9 cellular contexts compared by ENCODE assay signal in the genomic region with DNA sequence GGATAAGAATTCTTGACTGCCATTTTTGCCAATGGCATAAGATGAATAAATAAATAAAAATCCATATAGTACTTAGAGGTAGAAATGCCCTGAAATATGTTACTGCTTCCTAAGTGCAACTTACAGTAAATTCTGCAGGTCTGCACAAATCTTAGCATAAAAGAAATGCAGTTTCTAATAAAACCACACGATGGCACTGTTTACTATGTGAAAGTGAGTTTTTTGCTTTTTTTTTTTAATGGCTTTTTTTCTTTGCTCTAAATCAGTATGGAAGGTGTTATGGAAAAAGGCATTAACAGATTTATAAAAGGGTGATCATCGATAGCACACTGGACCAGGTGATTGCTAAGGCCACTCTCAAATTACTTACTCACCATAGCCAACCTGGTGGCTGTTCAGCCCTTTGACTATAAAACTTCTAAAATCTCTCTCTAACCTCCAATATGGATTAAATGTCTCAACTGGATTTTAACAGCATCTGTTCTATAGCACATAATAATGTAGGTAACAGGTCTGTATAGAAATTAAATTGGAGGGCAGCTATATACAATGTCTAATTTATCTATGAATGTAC. TPM values are rescaled to one million over a fixed set of nuclear protein-coding genes. Genes with fewer than 3 reads are reported as not detected.
DNase-seq lines count a peak whose midpoint lies in the region; ATAC-seq and TF ChIP-seq lines count a peak whose summit lies in the region.
"Had no signal": no experiment of that assay in that cellular context is flagged by ENCODE, and none has a peak within 500 bp of the region (broad histone marks: within the 10 kb centered on the region; RNA-seq: fewer than 3 reads in every experiment).

No MANE protein-coding gene starts in this region.

- no peak overlapping the region for H3K27ac ChIP-seq in breast epithelium

- TF ChIP-seq CTCF in natural killer cell (IDR thresholded peaks at IDR 0.05) (peak; percentile 80), breast epithelium (IDR thresholded peaks at IDR 0.05) (peak; percentile 38 to 43 (median 42))

- no peak overlapping the region for H3K27ac Mint-ChIP-seq in natural killer cell
- H3K27ac Mint-ChIP-seq in natural killer cell treated with Interleukin-12 subunit alpha and Interleukin-12 subunit beta and Interleukin-15 and Interleukin-18, amount 100 ng/mL, for 72 hours, result no peak overlapping the region
- H3K27ac Mint-ChIP-seq: dendritic cell treated with granulocyte-macrophage colony-stimulating factor and Interleukin-4, amounts not matched to agents 40 ng/mL and 50 ng/mL, for 4 days had no signal

- no peaks in the 10 kb centered on the region for H3K36me3 Mint-ChIP-seq in natural killer cell
- no peaks in the 10 kb centered on the region for H3K36me3 Mint-ChIP-seq in natural killer cell treated with Interleukin-12 subunit alpha and Interleukin-12 subunit beta and Interleukin-15 and Interleukin-18, amount 100 ng/mL, for 72 hours

- TF ChIP-seq POLR2A in breast epithelium (IDR thresholded peaks at IDR 0.05), result no peak

- H3K27me3 Mint-ChIP-seq in natural killer cell (ENCODE audit: low read depth in 2 of 2), result no peaks in the 10 kb centered on the region
- H3K27me3 Mint-ChIP-seq in natural killer cell treated with Interleukin-12 subunit alpha and Interleukin-12 subunit beta and Interleukin-15 and Interleukin-18, amount 100 ng/mL, for 72 hours, result no peaks in the 10 kb centered on the region
- H3K27me3 Mint-ChIP-seq: dendritic cell treated with granulocyte-macrophage colony-stimulating factor and Interleukin-4, amounts not matched to agents 40 ng/mL and 50 ng/mL, for 4 days had no signal

- no peaks in the 10 kb centered on the region for H3K27me3 ChIP-seq in breast epithelium

- H3K4me3 Mint-ChIP-seq in natural killer cell, result no peak overlapping the region
- no peak overlapping the region for H3K4me3 Mint-ChIP-seq in natural killer cell treated with Interleukin-12 subunit alpha and Interleukin-12 subunit beta and Interleukin-15 and Interleukin-18, amount 100 ng/mL, for 72 hours
- H3K4me3 Mint-ChIP-seq: dendritic cell treated with granulocyte-macrophage colony-stimulating factor and Interleukin-4, amounts not matched to agents 40 ng/mL and 50 ng/mL, for 4 days had no signal

- no peaks in the 10 kb centered on the region for H3K4me1 Mint-ChIP-seq in natural killer cell
- H3K4me1 Mint-ChIP-seq in natural killer cell treated with Interleukin-12 subunit alpha and Interleukin-12 subunit beta and Interleukin-15 and Interleukin-18, amount 100 ng/mL, for 72 hours (ENCODE audit: low read depth in 2 of 2), result no peaks in the 10 kb centered on the region

- DNase-seq in natural killer cell, result no peak
- no peak for DNase-seq in natural killer cell treated with Interleukin-12 subunit alpha and Interleukin-12 subunit beta and Interleukin-15 and Interleukin-18, amount 100 ng/mL, for 72 hours (ENCODE audit: low spot score)
- peak; percentile 6 for DNase-seq in NCI-H345 treated with DMSO at 0.1 percent for 48 hours (lab: John Stamatoyannopoulos, UW; ENCODE audit: unreplicated experiment)
- no peak for DNase-seq in breast epithelium (ENCODE audit: low spot score in 2 of 2)
- peak; percentile 53 to 64 for DNase-seq in lung microvascular endothelial cell (ENCODE audit: low read depth in 2 of 2)
- DNase-seq in stimulated activated naive CD8-positive, alpha-beta T cell treated with anti-CD3 and anti-CD28 coated beads, Interleukin-15, Interleukin-2, amounts not matched to agents 100 U/mL and 50 U/mL, for 24 hours, result no peak
- no peak for DNase-seq in stimulated activated CD4-positive, alpha-beta T cell treated with anti-CD3 and anti-CD28 coated beads, Interleukin-4, amount 100 ng/mL, for 24 hours

- no peak overlapping the region for H3K4me3 ChIP-seq in breast epithelium

- no peaks in the 10 kb centered on the region for H3K36me3 ChIP-seq in breast epithelium

- H3K9me3 ChIP-seq in breast epithelium, result no peaks in the 10 kb centered on the region

- peak; percentile 49 to 60 (median 52) for ATAC-seq in natural killer cell
- no peak for ATAC-seq in natural killer cell treated with Interleukin-12 subunit alpha and Interleukin-12 subunit beta and Interleukin-15 and Interleukin-18, amount 100 ng/mL, for 72 hours
- no peak for ATAC-seq in stimulated activated naive CD8-positive, alpha-beta T cell treated with anti-CD3 and anti-CD28 coated beads, Interleukin-15, Interleukin-2, amounts not matched to agents 100 U/mL and 50 U/mL, for 24 hours
- ATAC-seq in HG02759 (IDR thresholded peaks at IDR 0.05; ENCODE audit: unreplicated experiment), result no peak

- intact Hi-C loops in natural killer cell (cut with micrococcal nuclease), result loop anchor here (1.0 to 2.0 kb wide), 3 partner anchors 457 to 866 kb away; no protein-coding TSS in a partner anchor
- intact Hi-C loops in breast epithelium (cut with DNase I; ENCODE audit: low total_unique reads), result no loop called here

- no peaks in the 10 kb centered on the region for H3K4me1 ChIP-seq in breast epithelium

- H3K9me3 Mint-ChIP-seq in natural killer cell, result no peaks in the 10 kb centered on the region
- no peaks in the 10 kb centered on the region for H3K9me3 Mint-ChIP-seq in natural killer cell treated with Interleukin-12 subunit alpha and Interleukin-12 subunit beta and Interleukin-15 and Interleukin-18, amount 100 ng/mL, for 72 hours
- H3K9me3 Mint-ChIP-seq: dendritic cell treated with granulocyte-macrophage colony-stimulating factor and Interleukin-4, amounts not matched to agents 40 ng/mL and 50 ng/mL, for 4 days had no signal

RNA-seq across cellular contexts. Expression of gene AHI1, which starts 45.8 kb away (rescaled TPM):
- total RNA-seq in natural killer cell (10 to 100 TPM; 24.0 to 40.3 (median 32.4) TPM), breast epithelium (10 to 100 TPM; 23.5 to 62.2 (median 49.8) TPM), lung microvascular endothelial cell (5.0 and 7.9 TPM in 2 replicates)
- 10 to 100 TPM; 16.4 to 49.6 TPM for total RNA-seq in natural killer cell treated with Interleukin-12 subunit alpha and Interleukin-12 subunit beta and Interleukin-15 and Interleukin-18, amount 100 ng/mL, for 72 hours

Comparison
In these comparisons a context has a peak if more than half of its experiments do, and no peak if none do; other contexts are left out.
1. ATAC-seq: peak in natural killer cell (3 of 3); none in natural killer cell treated with Interleukin-12 subunit alpha and Interleukin-12 subunit beta and Interleukin-15 and Interleukin-18, amount 100 ng/mL, for 72 hours (0 of 2), stimulated activated naive CD8-positive, alpha-beta T cell treated with anti-CD3 and anti-CD28 coated beads, Interleukin-15, Interleukin-2, amounts not matched to agents 100 U/mL and 50 U/mL, for 24 hours (single experiment) and HG02759 (single experiment).
2. DNase-seq: peak in NCI-H345 treated with DMSO at 0.1 percent for 48 hours (single experiment) and lung microvascular endothelial cell (2 of 2); none in natural killer cell (single experiment), natural killer cell treated with Interleukin-12 subunit alpha and Interleukin-12 subunit beta and Interleukin-15 and Interleukin-18, amount 100 ng/mL, for 72 hours (single experiment), breast epithelium (0 of 2), stimulated activated naive CD8-positive, alpha-beta T cell treated with anti-CD3 and anti-CD28 coated beads, Interleukin-15, Interleukin-2, amounts not matched to agents 100 U/mL and 50 U/mL, for 24 hours (single experiment) and stimulated activated CD4-positive, alpha-beta T cell treated with anti-CD3 and anti-CD28 coated beads, Interleukin-4, amount 100 ng/mL, for 24 hours (single experiment).